In genomic region chr6:15401769-15402250, GRCh38 we compare ENCODE assay signal across 11 cellular contexts.
DNase-seq lines count a peak whose midpoint lies in the region; ATAC-seq lines count a peak whose summit lies in the region.
"Had no signal": no experiment of that assay in that cellular context is flagged by ENCODE, and none has a peak within 500 bp of the region (broad histone marks: within the 10 kb centered on the region; RNA-seq: fewer than 3 reads in every experiment).

No MANE protein-coding gene starts in this region.

- no peaks in the 10 kb centered on the region for H3K27me3 ChIP-seq in layer of hippocampus (ENCODE audit: control insufficient read depth, insufficient read depth, low read length)
- H3K27me3 ChIP-seq: vagina had no signal

- no peaks in the 10 kb centered on the region for H3K27me3 Mint-ChIP-seq in activated naive CD8-positive, alpha-beta T cell
- no peaks in the 10 kb centered on the region for H3K27me3 Mint-ChIP-seq in activated naive CD8-positive, alpha-beta T cell treated with anti-CD3 and anti-CD28 coated beads for 36 hours
- H3K27me3 Mint-ChIP-seq in activated T-helper 17 cell treated with anti-CD3 and anti-CD28 coated beads, Interleukin-2, amount 50 U/mL, for 72 hours = no peaks in the 10 kb centered on the region

- ATAC-seq in activated T-helper 17 cell treated with anti-CD3 and anti-CD28 coated beads, Interleukin-2, amount 50 U/mL, for 72 hours (replicated peaks) = no peak
- ATAC-seq in GM21528 (IDR thresholded peaks at IDR 0.05; ENCODE audit: low FRiP score, unreplicated experiment) = no peak
- ATAC-seq in activated naive CD4-positive, alpha-beta T cell treated with anti-CD3 and anti-CD28 coated beads, Interleukin-2, amount 50 U/mL, for 72 hours = no peak

- H3K27ac Mint-ChIP-seq in activated naive CD8-positive, alpha-beta T cell = peak overlapping the region; percentile 18
- H3K27ac Mint-ChIP-seq in activated naive CD8-positive, alpha-beta T cell treated with anti-CD3 and anti-CD28 coated beads for 36 hours = no peak overlapping the region
- peak overlapping the region; percentile 24 for H3K27ac Mint-ChIP-seq in activated T-helper 17 cell treated with anti-CD3 and anti-CD28 coated beads, Interleukin-2, amount 50 U/mL, for 72 hours
- H3K27ac Mint-ChIP-seq in activated naive CD4-positive, alpha-beta T cell treated with anti-CD3 and anti-CD28 coated beads, Interleukin-2, amount 50 U/mL, for 72 hours = peak overlapping the region in 1 of 2 donors; percentile 27

- H3K27ac ChIP-seq in layer of hippocampus (ENCODE audit: low read depth, low read length) (peak overlapping the region; percentile 43), temporal lobe (ENCODE audit: low read depth, low read length) (peak overlapping the region; percentile 52)
- H3K27ac ChIP-seq: vagina had no signal

- no peaks in the 10 kb centered on the region for H3K36me3 Mint-ChIP-seq in activated naive CD8-positive, alpha-beta T cell
- peaks cover 7% of the 10 kb centered on the region for H3K36me3 Mint-ChIP-seq in activated naive CD8-positive, alpha-beta T cell treated with anti-CD3 and anti-CD28 coated beads for 36 hours
- H3K36me3 Mint-ChIP-seq in activated T-helper 17 cell treated with anti-CD3 and anti-CD28 coated beads, Interleukin-2, amount 50 U/mL, for 72 hours (ENCODE audit: low read depth) = peaks cover 27% of the 10 kb centered on the region
- no peaks in the 10 kb centered on the region for H3K36me3 Mint-ChIP-seq in activated naive CD4-positive, alpha-beta T cell treated with anti-CD3 and anti-CD28 coated beads, Interleukin-2, amount 50 U/mL, for 72 hours

- peaks cover 84% of the 10 kb centered on the region for H3K4me1 Mint-ChIP-seq in activated naive CD8-positive, alpha-beta T cell (ENCODE audit: low read depth)
- H3K4me1 Mint-ChIP-seq in activated naive CD8-positive, alpha-beta T cell treated with anti-CD3 and anti-CD28 coated beads for 36 hours = peaks cover 77% of the 10 kb centered on the region
- peaks cover 37% of the 10 kb centered on the region for H3K4me1 Mint-ChIP-seq in activated T-helper 17 cell treated with anti-CD3 and anti-CD28 coated beads, Interleukin-2, amount 50 U/mL, for 72 hours

- H3K9me3 Mint-ChIP-seq in activated naive CD8-positive, alpha-beta T cell (ENCODE audit: low read depth) = no peaks in the 10 kb centered on the region
- H3K9me3 Mint-ChIP-seq in activated naive CD8-positive, alpha-beta T cell treated with anti-CD3 and anti-CD28 coated beads for 36 hours = no peaks in the 10 kb centered on the region
- H3K9me3 Mint-ChIP-seq in activated T-helper 17 cell treated with anti-CD3 and anti-CD28 coated beads, Interleukin-2, amount 50 U/mL, for 72 hours = no peaks in the 10 kb centered on the region
- no peaks in the 10 kb centered on the region for H3K9me3 Mint-ChIP-seq in activated naive CD4-positive, alpha-beta T cell treated with anti-CD3 and anti-CD28 coated beads, Interleukin-2, amount 50 U/mL, for 72 hours

- H3K4me3 Mint-ChIP-seq in activated naive CD8-positive, alpha-beta T cell = no peak overlapping the region
- no peak overlapping the region for H3K4me3 Mint-ChIP-seq in activated naive CD8-positive, alpha-beta T cell treated with anti-CD3 and anti-CD28 coated beads for 36 hours
- no peak overlapping the region for H3K4me3 Mint-ChIP-seq in activated T-helper 17 cell treated with anti-CD3 and anti-CD28 coated beads, Interleukin-2, amount 50 U/mL, for 72 hours

- DNase-seq in activated naive CD8-positive, alpha-beta T cell treated with anti-CD3 and anti-CD28 coated beads for 36 hours = no peak
- DNase-seq in activated naive CD4-positive, alpha-beta T cell treated with anti-CD3 and anti-CD28 coated beads, Interleukin-2, amount 50 U/mL, for 72 hours (ENCODE audit: low spot score in 2 of 2) = no peak
- DNase-seq in putamen (ENCODE audit: low spot score) = no peak
- DNase-seq: occipital lobe, SW 1271 had no signal
